ENCODE assay signal across 8 cellular contexts in the genomic region with DNA sequence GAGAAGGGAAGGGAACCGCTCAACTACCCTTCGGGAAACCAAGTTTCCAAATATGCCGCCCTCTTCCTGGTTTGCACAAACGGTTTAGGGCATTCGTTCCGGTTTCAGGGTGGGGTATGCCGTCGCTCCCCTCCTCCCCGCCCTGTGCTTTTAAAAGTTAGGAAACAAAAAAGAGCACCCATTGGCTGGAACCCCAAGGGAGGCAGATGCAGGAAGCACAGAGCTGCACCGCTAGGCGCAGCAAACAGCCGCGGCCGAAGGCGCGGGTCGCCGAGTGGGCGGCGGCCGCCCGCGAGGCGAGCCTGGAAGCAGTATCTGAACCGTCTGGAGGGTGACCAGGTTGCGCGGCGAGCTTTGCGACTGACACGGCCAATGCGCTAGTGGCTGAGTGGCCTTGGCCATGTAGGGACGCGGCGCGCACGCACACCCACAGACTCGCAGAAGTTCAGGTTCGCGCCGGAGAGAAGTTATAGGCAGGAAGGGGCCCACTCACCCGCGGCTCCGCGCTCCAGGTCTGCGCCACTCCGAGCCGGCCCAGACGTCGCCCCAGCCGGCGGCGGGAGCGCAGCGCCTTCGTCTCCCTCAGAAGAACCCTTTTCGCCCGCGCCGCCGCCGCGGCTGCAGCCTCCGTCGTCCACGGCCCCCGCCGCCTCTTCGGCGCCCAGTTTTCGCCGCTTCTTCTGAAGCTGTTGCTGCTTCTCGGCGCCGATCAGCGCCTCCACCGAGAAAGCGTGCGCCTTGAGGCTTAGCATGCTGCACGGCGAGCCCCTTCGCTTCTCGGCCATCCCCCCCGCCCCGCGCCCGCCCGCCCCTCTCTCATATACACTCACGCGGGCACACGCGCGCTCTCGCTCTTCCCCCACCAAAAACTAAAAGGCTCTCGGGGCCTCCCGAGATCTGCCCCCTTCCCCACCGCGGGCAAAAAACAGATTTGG. TPM values are rescaled to one million over a fixed set of nuclear protein-coding genes. Genes with fewer than 3 reads are reported as not detected.
DNase-seq lines count a peak whose midpoint lies in the region; ATAC-seq lines count a peak whose summit lies in the region.

No MANE protein-coding gene starts in this region.

- ATAC-seq in Right ventricle myocardium inferior (peak; percentile 45), GM19455 (IDR thresholded peaks at IDR 0.05; ENCODE audit: unreplicated experiment) (no peak)

- DNase-seq in Right ventricle myocardium inferior (ENCODE audit: missing footprints) (peak; percentile 82), cardiac septum (ENCODE audit: low spot score) (no peak), amniotic stem cell (lab: John Stamatoyannopoulos, UW) (peak; percentile 35), iris pigment epithelial cell (ENCODE audit: low read depth) (peak; percentile 90), stromal cell of bone marrow (ENCODE audit: low read depth) (peak; percentile 55), globus pallidus (ENCODE audit: low spot score) (no peak), pons (ENCODE audit: low spot score) (no peak)

- intact Hi-C loops in Right ventricle myocardium inferior (cut with DNase I) (loop anchor here (10.0 kb wide), 1 partner anchor 209 kb away; no protein-coding TSS in a partner anchor), cardiac septum (cut with DNase I) (no loop called here)

RNA-seq across cellular contexts. Expression of gene TBX18, which starts 0.7 kb away (rescaled TPM):
- 8.4 TPM for total RNA-seq in Right ventricle myocardium inferior
- 4.6 TPM for total RNA-seq in cardiac septum

Comparison
In these comparisons a context has a peak if more than half of its experiments do, and no peak if none do; other contexts are left out.
1. DNase-seq: peak in Right ventricle myocardium inferior (single experiment), amniotic stem cell (single experiment), iris pigment epithelial cell (single experiment) and stromal cell of bone marrow (single experiment); none in cardiac septum (single experiment), globus pallidus (single experiment) and pons (single experiment).